Comparison of ENCODE assay signal across 8 cellular contexts in the genomic region with DNA sequence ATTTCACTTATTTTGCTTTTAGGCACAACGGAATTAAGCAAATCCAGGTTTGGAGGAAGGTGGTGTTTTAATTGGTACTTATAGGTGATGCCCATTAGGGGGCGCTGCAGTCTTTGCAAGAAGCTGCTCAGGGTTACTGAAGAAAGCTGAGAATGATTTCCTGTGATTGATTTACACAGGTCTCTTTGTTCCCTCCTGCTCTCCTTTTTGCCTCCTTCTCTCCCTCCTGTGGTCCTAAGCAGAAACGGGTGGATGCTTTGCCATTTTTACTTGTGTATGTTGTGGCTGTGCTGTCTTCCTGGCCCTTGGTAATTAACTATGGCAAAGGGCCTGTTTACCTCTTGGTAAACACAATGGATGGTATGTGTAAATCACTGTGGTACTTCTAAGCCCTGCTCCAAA.
A peak's percentile ranks its signal among the peaks of the same experiment; 100 is the strongest.
DNase-seq lines count a peak whose midpoint lies in the region; ATAC-seq and TF ChIP-seq lines count a peak whose summit lies in the region.

No MANE protein-coding gene starts in this region.

- H3K36me3 Mint-ChIP-seq in GM23338 (ENCODE audit: low read depth) (peaks cover 47% of the 10 kb centered on the region), chondrocyte (ENCODE audit: low read depth) (peaks cover 5% of the 10 kb centered on the region)

- H3K27ac ChIP-seq in A673 (ENCODE audit: low read depth, low read length, poor library complexity, severe bottlenecking) (no peak overlapping the region), GM23338 (ENCODE audit: low read depth) (peak overlapping the region; percentile 51; the same call in 1 of the 2 replicates)

- no peaks in the 10 kb centered on the region for H3K27me3 ChIP-seq in A673 (replicated peaks; ENCODE audit: insufficient read depth, low read depth, low read length, poor library complexity)
- H3K27me3 ChIP-seq in GM23338 (ENCODE audit: insufficient read depth): no peaks in the 10 kb centered on the region

- ATAC-seq in GM23338: peak; percentile 99
- ATAC-seq in GM21737 (IDR thresholded peaks at IDR 0.05; ENCODE audit: unreplicated experiment): no peak

- H3K4me1 ChIP-seq in A673 (ENCODE audit: insufficient read depth, low read length, poor library complexity, severe bottlenecking) (peaks cover 12% of the 10 kb centered on the region), GM23338 (ENCODE audit: insufficient read depth) (peaks cover 7% of the 10 kb centered on the region; the same call in 1 of the 2 replicates)

- H3K4me2 ChIP-seq in GM23338: peak overlapping the region; percentile 17; the same call in 1 of the 2 replicates

- no peaks in the 10 kb centered on the region; the same call in none of the 2 replicates for H4K20me1 ChIP-seq in GM23338 (replicated peaks; ENCODE audit: insufficient read depth)

- H3K36me3 ChIP-seq in A673 (ENCODE audit: insufficient read depth, low read length, poor library complexity, severe bottlenecking) (peaks cover 23% of the 10 kb centered on the region), GM23338 (ENCODE audit: insufficient read depth) (peaks cover 6% of the 10 kb centered on the region; the same call in 1 of the 2 replicates)

- H3K9me3 ChIP-seq in A673 (ENCODE audit: low read depth, low read length, poor library complexity, severe bottlenecking): no peaks in the 10 kb centered on the region

- no peaks in the 10 kb centered on the region for H3K79me2 ChIP-seq in GM23338 (replicated peaks; ENCODE audit: insufficient read depth)

- CTCF ChIA-PET in A673 (lab: Charles Lee): interaction anchor here (0.6 to 2.4 kb wide), 8 partner anchors 35 to 254 kb away, joined by 3 to 35 read pairs (median 4); no protein-coding TSS in a partner anchor

- H3K4me1 Mint-ChIP-seq in GM23338 (peaks cover 9% of the 10 kb centered on the region), chondrocyte (ENCODE audit: low read depth) (peaks cover 17% of the 10 kb centered on the region)

- no peaks in the 10 kb centered on the region for H3K9me3 Mint-ChIP-seq in GM23338
- H3K9me3 Mint-ChIP-seq in chondrocyte (ENCODE audit: low read depth): no peaks in the 10 kb centered on the region

- H3K4me3 Mint-ChIP-seq in GM23338 (no peak overlapping the region), chondrocyte (ENCODE audit: unreplicated experiment) (no peak overlapping the region)

- H3K27ac Mint-ChIP-seq in GM23338 (0 out of 2 replicates have a peak overlapping the region, but pooled peaks have one; percentile 12), chondrocyte (ENCODE audit: unreplicated experiment) (no peak overlapping the region)

- H2AFZ ChIP-seq in GM23338: no peak overlapping the region

- H3K9me2 ChIP-seq in GM23338 (ENCODE audit: insufficient read depth): no peaks in the 10 kb centered on the region

- TF ChIP-seq CTCF in A673 (conservative IDR thresholded peaks at IDR 0.05; ENCODE audit: low read depth, low read length) (peak; percentile 89), GM23338 (conservative IDR thresholded peaks at IDR 0.05; ENCODE audit: low read depth in 2 of 2) (peak; percentile 89), chondrocyte (IDR thresholded peaks at IDR 0.05) (peak; percentile 96)

- H3K27me3 Mint-ChIP-seq in GM23338 (ENCODE audit: insufficient read depth, low read depth, poor library complexity) (no peaks in the 10 kb centered on the region), chondrocyte (ENCODE audit: low read depth) (no peaks in the 10 kb centered on the region)

- H3K4me3 ChIP-seq in A673 (ENCODE audit: low read depth, low read length, poor library complexity, severe bottlenecking) (no peak overlapping the region), GM23338 (no peak overlapping the region)

- DNase-seq in A673 (ENCODE audit: low spot score) (peak; percentile 90), GM23338 (ENCODE audit: low spot score) (peak; percentile 98), NCI-H446 (lab: John Stamatoyannopoulos, UW) (peak; percentile 60 to 80), chondrocyte (ENCODE audit: low spot score) (no peak), left kidney (ENCODE audit: low read depth, low spot score) (peak; percentile 95)
- peak; percentile 33 to 35 for DNase-seq in activated CD4-positive, alpha-beta T cell treated with anti-CD3 and anti-CD28 coated beads for 24 hours (ENCODE audit: low read depth in 2 of 2)
- peak; percentile 58 to 63 for DNase-seq in stimulated activated CD4-positive, alpha-beta T cell treated with anti-CD3 and anti-CD28 coated beads, Interleukin-2, amount 100 ng/mL, for 48 hours

- POLR2A ChIA-PET in A673 (lab: Charles Lee; ENCODE audit: low non-redundant PET): no interaction called here

- intact Hi-C loops in A673 (cut with micrococcal nuclease; ENCODE audit: unreplicated experiment): loop anchor here (1.0 to 2.0 kb wide), 2 partner anchors 153 to 218 kb away; no protein-coding TSS in a partner anchor

- no TSS peak for BruUV-seq in A673 (replicated peaks; lab: Mats Ljungman, UMichigan)

- peaks cover 7% of the 10 kb centered on the region; the same call in 1 of the 2 replicates for H3F3A ChIP-seq in GM23338 (replicated peaks; ENCODE audit: low read depth)

TF ChIP-seq in GM23338, 12 proteins besides CTCF, POLR2A, EP300 and RAD21 (continues in another document):
- no peak for TF ChIP-seq ZNF331 (CRISPR knock-in tag; IDR thresholded peaks at IDR 0.05; ENCODE audit: low read depth)
- no peak for TF ChIP-seq ZNF114 (CRISPR knock-in tag; IDR thresholded peaks at IDR 0.05)
- TF ChIP-seq, protein P1, sequence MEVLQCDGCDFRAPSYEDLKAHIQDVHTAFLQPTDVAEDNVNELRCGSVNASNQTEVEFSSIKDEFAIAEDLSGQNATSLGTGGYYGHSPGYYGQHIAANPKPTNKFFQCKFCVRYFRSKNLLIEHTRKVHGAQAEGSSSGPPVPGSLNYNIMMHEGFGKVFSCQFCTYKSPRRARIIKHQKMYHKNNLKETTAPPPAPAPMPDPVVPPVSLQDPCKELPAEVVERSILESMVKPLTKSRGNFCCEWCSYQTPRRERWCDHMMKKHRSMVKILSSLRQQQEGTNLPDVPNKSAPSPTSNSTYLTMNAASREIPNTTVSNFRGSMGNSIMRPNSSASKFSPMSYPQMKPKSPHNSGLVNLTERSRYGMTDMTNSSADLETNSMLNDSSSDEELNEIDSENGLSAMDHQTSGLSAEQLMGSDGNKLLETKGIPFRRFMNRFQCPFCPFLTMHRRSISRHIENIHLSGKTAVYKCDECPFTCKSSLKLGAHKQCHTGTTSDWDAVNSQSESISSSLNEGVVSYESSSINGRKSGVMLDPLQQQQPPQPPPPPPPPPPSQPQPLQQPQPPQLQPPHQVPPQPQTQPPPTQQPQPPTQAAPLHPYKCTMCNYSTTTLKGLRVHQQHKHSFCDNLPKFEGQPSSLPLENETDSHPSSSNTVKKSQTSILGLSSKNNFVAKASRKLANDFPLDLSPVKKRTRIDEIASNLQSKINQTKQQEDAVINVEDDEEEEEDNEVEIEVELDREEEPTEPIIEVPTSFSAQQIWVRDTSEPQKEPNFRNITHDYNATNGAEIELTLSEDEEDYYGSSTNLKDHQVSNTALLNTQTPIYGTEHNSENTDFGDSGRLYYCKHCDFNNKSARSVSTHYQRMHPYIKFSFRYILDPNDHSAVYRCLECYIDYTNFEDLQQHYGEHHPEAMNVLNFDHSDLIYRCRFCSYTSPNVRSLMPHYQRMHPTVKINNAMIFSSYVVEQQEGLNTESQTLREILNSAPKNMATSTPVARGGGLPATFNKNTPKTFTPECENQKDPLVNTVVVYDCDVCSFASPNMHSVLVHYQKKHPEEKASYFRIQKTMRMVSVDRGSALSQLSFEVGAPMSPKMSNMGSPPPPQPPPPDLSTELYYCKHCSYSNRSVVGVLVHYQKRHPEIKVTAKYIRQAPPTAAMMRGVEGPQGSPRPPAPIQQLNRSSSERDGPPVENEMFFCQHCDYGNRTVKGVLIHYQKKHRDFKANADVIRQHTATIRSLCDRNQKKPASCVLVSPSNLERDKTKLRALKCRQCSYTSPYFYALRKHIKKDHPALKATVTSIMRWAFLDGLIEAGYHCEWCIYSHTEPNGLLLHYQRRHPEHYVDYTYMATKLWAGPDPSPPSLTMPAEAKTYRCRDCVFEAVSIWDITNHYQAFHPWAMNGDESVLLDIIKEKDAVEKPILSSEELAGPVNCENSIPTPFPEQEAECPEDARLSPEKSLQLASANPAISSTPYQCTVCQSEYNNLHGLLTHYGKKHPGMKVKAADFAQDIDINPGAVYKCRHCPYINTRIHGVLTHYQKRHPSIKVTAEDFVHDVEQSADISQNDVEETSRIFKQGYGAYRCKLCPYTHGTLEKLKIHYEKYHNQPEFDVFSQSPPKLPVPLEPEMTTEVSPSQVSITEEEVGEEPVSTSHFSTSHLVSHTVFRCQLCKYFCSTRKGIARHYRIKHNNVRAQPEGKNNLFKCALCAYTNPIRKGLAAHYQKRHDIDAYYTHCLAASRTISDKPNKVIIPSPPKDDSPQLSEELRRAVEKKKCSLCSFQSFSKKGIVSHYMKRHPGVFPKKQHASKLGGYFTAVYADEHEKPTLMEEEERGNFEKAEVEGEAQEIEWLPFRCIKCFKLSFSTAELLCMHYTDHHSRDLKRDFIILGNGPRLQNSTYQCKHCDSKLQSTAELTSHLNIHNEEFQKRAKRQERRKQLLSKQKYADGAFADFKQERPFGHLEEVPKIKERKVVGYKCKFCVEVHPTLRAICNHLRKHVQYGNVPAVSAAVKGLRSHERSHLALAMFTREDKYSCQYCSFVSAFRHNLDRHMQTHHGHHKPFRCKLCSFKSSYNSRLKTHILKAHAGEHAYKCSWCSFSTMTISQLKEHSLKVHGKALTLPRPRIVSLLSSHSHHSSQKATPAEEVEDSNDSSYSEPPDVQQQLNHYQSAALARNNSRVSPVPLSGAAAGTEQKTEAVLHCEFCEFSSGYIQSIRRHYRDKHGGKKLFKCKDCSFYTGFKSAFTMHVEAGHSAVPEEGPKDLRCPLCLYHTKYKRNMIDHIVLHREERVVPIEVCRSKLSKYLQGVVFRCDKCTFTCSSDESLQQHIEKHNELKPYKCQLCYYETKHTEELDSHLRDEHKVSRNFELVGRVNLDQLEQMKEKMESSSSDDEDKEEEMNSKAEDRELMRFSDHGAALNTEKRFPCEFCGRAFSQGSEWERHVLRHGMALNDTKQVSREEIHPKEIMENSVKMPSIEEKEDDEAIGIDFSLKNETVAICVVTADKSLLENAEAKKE (CRISPR knock-in tag; IDR thresholded peaks at IDR 0.05): no peak
- TF ChIP-seq POLR2AphosphoS5 (IDR thresholded peaks at IDR 0.05; ENCODE audit: low read depth): no peak
- no peak for TF ChIP-seq EZH2 (IDR thresholded peaks at IDR 0.05; ENCODE audit: low read depth, unreplicated experiment)
- no peak for TF ChIP-seq CREB1 (CRISPR knock-in tag; IDR thresholded peaks at IDR 0.05; ENCODE audit: low read depth)
